ENCODE assay signal across 28 cellular contexts in the genomic region with DNA sequence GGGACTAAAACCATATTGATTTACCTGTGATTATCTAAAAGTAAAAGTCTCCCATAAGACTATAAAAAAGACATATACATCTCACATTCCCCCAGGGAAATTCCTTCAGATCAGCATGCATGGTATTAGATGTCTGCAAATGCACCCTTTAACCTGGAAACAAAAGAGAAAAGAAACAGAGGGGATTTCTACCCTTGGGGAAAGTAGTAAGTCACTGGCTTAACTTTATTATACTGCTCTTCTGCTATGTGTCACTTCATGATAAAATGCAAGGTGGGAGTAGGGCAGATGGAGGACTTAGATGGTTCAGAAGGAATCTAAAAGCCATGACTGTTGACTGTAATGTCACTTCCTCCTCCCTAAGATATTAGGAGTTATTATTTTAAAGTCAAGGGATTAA.
"Had no signal": no experiment of that assay in that cellular context is flagged by ENCODE, and none has a peak within 500 bp of the region (broad histone marks: within the 10 kb centered on the region; RNA-seq: fewer than 3 reads in every experiment).

No MANE protein-coding gene starts in this region.

- H3K27ac Mint-ChIP-seq: dendritic cell treated with granulocyte-macrophage colony-stimulating factor and Interleukin-4, amounts not matched to agents 40 ng/mL and 50 ng/mL, for 4 days; effector memory CD8-positive, alpha-beta T cell; endodermal cell; immature natural killer cell; naive thymus-derived CD4-positive, alpha-beta T cell had no signal

- H3K27ac ChIP-seq: colonic mucosa, epithelial cell of prostate, esophagus squamous epithelium, gastroesophageal sphincter, heart left ventricle, hepatocyte, left lung, lower lobe of right lung had no signal

- H3K4me3 ChIP-seq: colonic mucosa, esophagus squamous epithelium, gastroesophageal sphincter, heart left ventricle, hepatocyte, left lung, lower lobe of right lung had no signal

- H3K4me1 Mint-ChIP-seq: immature natural killer cell; naive thymus-derived CD4-positive, alpha-beta T cell had no signal

- H3K4me3 Mint-ChIP-seq: dendritic cell treated with granulocyte-macrophage colony-stimulating factor and Interleukin-4, amounts not matched to agents 40 ng/mL and 50 ng/mL, for 4 days; effector memory CD8-positive, alpha-beta T cell; endodermal cell; immature natural killer cell; naive thymus-derived CD4-positive, alpha-beta T cell had no signal

- ATAC-seq: effector memory CD8-positive, alpha-beta T cell; esophagus mucosa; gastroesophageal sphincter; heart left ventricle; left colon; left lung; left ventricle myocardium superior; lower lobe of right lung; naive thymus-derived CD4-positive, alpha-beta T cell had no signal

- H3K36me3 ChIP-seq: colonic mucosa, esophagus squamous epithelium, gastroesophageal sphincter, heart left ventricle, left lung, lower lobe of right lung had no signal

- FAIRE-seq: endometrium, kidney had no signal

- H3K4me1 ChIP-seq: colonic mucosa, esophagus squamous epithelium, gastroesophageal sphincter, left lung, lower lobe of right lung had no signal

- H3K9me3 Mint-ChIP-seq: dendritic cell treated with granulocyte-macrophage colony-stimulating factor and Interleukin-4, amounts not matched to agents 40 ng/mL and 50 ng/mL, for 4 days; effector memory CD8-positive, alpha-beta T cell; endodermal cell had no signal

- H3K27me3 Mint-ChIP-seq: dendritic cell treated with granulocyte-macrophage colony-stimulating factor and Interleukin-4, amounts not matched to agents 40 ng/mL and 50 ng/mL, for 4 days; effector memory CD8-positive, alpha-beta T cell had no signal

- H3K27me3 ChIP-seq: colonic mucosa, esophagus squamous epithelium, gastroesophageal sphincter, heart left ventricle, hepatocyte, left lung had no signal

- H3K9me3 ChIP-seq: colonic mucosa, esophagus squamous epithelium, gastroesophageal sphincter, heart left ventricle, left lung, lower lobe of right lung had no signal

- H2AFZ ChIP-seq: hepatocyte had no signal

- DNase-seq: colonic mucosa; cortex of kidney; effector CD8-positive, alpha-beta T cell; effector memory CD8-positive, alpha-beta T cell; endodermal cell; erythroblast; esophagus squamous epithelium; foreskin fibroblast; foreskin melanocyte; heart left ventricle; hypothalamus; immature natural killer cell; islet precursor cell; kidney; kidney glomerular epithelial cell; left colon; left lung; left ventricle myocardium superior; lower lobe of right lung; mesenchymal stem cell; midbrain; naive thymus-derived CD4-positive, alpha-beta T cell had no signal

- H3K4me2 ChIP-seq: hepatocyte had no signal

- H3K36me3 Mint-ChIP-seq: immature natural killer cell; naive thymus-derived CD4-positive, alpha-beta T cell had no signal

- H3K79me2 ChIP-seq: hepatocyte had no signal
